15 cellular contexts compared by ENCODE assay signal in genomic region chr11:57432017-57432590, GRCh38. TPM values are rescaled to one million over a fixed set of nuclear protein-coding genes. Genes with fewer than 3 reads are reported as not detected.
DNase-seq lines count a peak whose midpoint lies in the region; ATAC-seq and TF ChIP-seq lines count a peak whose summit lies in the region.
"Had no signal": no experiment of that assay in that cellular context is flagged by ENCODE, and none has a peak within 500 bp of the region (broad histone marks: within the 10 kb centered on the region; RNA-seq: fewer than 3 reads in every experiment).

No MANE protein-coding gene starts in this region.

- H2BK120ac ChIP-seq in H9 (ENCODE audit: low read depth, low read length, poor library complexity, severe bottlenecking): no peak overlapping the region

- WGBS in stomach, 5 donors: 70 to 79% (median 77%) methylated on average over 7 of the region's 7 CpGs
- WGBS in H9 (ENCODE audit: extremely low coverage, insufficient read length, low lambda C conversion rate): no CpG with 5 or more reads among the region's 7 CpGs

- H2AFZ ChIP-seq in H9 (ENCODE audit: low read length): no peak overlapping the region

- H3K79me1 ChIP-seq in H9 (ENCODE audit: insufficient read depth, low read depth, low read length, poor library complexity, severe bottlenecking): no peaks in the 10 kb centered on the region

- H3K9ac ChIP-seq in H9 (ENCODE audit: extremely low read depth, insufficient read length, low read length): no peak overlapping the region

- CTCF ChIA-PET in activated CD4-positive, alpha-beta T cell treated with anti-CD3 and anti-CD28 coated beads, Interleukin-2, amount 10 ng/mL, durations not matched to agents 7 days and 5 days (lab: Charles Lee): interaction anchor here (2.0 kb wide), 1 partner anchor 28 kb away, joined by 5 read pairs; the partner anchor contains the start of gene RTN4RL2

- H3K18ac ChIP-seq in H9 (ENCODE audit: insufficient read length, low read depth, low read length): no peak overlapping the region

- H3K9me3 Mint-ChIP-seq in activated CD4-positive, alpha-beta T cell treated with anti-CD3 and anti-CD28 coated beads, Interleukin-2, amount 10 ng/mL, durations not matched to agents 7 days and 5 days: no peaks in the 10 kb centered on the region
- H3K9me3 Mint-ChIP-seq in activated CD4-positive, alpha-beta T cell treated with anti-CD3 and anti-CD28 coated beads, Interleukin-2, amount 10 ng/mL, durations not matched to agents 24 days and 14 days: no peaks in the 10 kb centered on the region
- no peaks in the 10 kb centered on the region for H3K9me3 Mint-ChIP-seq in H9

- H2BK15ac ChIP-seq in H9 (ENCODE audit: low read depth, low read length): no peak overlapping the region

- H3K4me1 ChIP-seq in stomach (peaks cover 16 to 50% (median 30%) of the 10 kb centered on the region in 4 donors), H9 (ENCODE audit: insufficient read depth, low read length) (peaks cover 2% of the 10 kb centered on the region; the same call in 1 of the 2 replicates)

- no peaks in the 10 kb centered on the region for H3K36me3 ChIP-seq in stomach
- H3K36me3 ChIP-seq: spleen, thoracic aorta had no signal

- H4K5ac ChIP-seq in H9 (ENCODE audit: insufficient read length, low read depth, low read length): no peak overlapping the region

- H3K4me3 ChIP-seq in stomach: no peak overlapping the region
- H3K4me3 ChIP-seq: coronary artery, SK-N-MC, spleen, thoracic aorta had no signal

- ATAC-seq in GM18520 (IDR thresholded peaks at IDR 0.05; ENCODE audit: unreplicated experiment) (no peak), sciatic nerve (no peak)

- H4K20me1 ChIP-seq in H9 (ENCODE audit: control insufficient read depth, insufficient read depth, insufficient read length): no peaks in the 10 kb centered on the region

- POLR2A ChIA-PET in activated CD4-positive, alpha-beta T cell treated with anti-CD3 and anti-CD28 coated beads, Interleukin-2, amount 10 ng/mL, durations not matched to agents 7 days and 5 days (lab: Charles Lee): no interaction called here

- no peak overlapping the region for H4K91ac ChIP-seq in H9 (ENCODE audit: insufficient read length, low read depth, low read length)

- H2AK5ac ChIP-seq in H9 (ENCODE audit: insufficient read length, low read length): no peak overlapping the region

- H3K4me1 Mint-ChIP-seq in activated CD4-positive, alpha-beta T cell treated with anti-CD3 and anti-CD28 coated beads, Interleukin-2, amount 10 ng/mL, durations not matched to agents 7 days and 5 days: peaks cover 10% of the 10 kb centered on the region
- H3K4me1 Mint-ChIP-seq in activated CD4-positive, alpha-beta T cell treated with anti-CD3 and anti-CD28 coated beads, Interleukin-2, amount 10 ng/mL, durations not matched to agents 24 days and 14 days: peaks cover 18% of the 10 kb centered on the region
- H3K4me1 Mint-ChIP-seq in H9: peaks cover 10 to 12% of the 10 kb centered on the region in 2 experiments; a peak in 3 of 4 replicates

- H3K27ac ChIP-seq in stomach: peak overlapping the region in 4 of 5 donors; percentile 4 to 65 (median 34)
- no peak overlapping the region for H3K27ac ChIP-seq in H9 (ENCODE audit: insufficient read length, low read depth, low read length)
- H3K27ac ChIP-seq: coronary artery, SK-N-MC, thoracic aorta had no signal

- TF ChIP-seq CTCF in stomach (IDR thresholded peaks at IDR 0.05): no peak
- TF ChIP-seq CTCF in H9 (conservative IDR thresholded peaks at IDR 0.05): no peak

- intact Hi-C loops in activated CD4-positive, alpha-beta T cell treated with anti-CD3 and anti-CD28 coated beads, Interleukin-2, amount 10 ng/mL, durations not matched to agents 24 days and 14 days (cut with micrococcal nuclease): no loop called here
- intact Hi-C loops in stomach (cut with DNase I; ENCODE audit: low total_unique reads): no loop called here
- intact Hi-C loops in sciatic nerve (cut with DNase I): no loop called here

- no peak for TF ChIP-seq EP300 in stomach (IDR thresholded peaks at IDR 0.05)

- no peak for TF ChIP-seq POLR2A in stomach (IDR thresholded peaks at IDR 0.05)

- H3K14ac ChIP-seq in H9 (ENCODE audit: insufficient read depth, low read length): no peak overlapping the region

- peaks cover 16% of the 10 kb centered on the region for H3K27me3 Mint-ChIP-seq in activated CD4-positive, alpha-beta T cell treated with anti-CD3 and anti-CD28 coated beads, Interleukin-2, amount 10 ng/mL, durations not matched to agents 7 days and 5 days
- peaks cover 19% of the 10 kb centered on the region for H3K27me3 Mint-ChIP-seq in activated CD4-positive, alpha-beta T cell treated with anti-CD3 and anti-CD28 coated beads, Interleukin-2, amount 10 ng/mL, durations not matched to agents 24 days and 14 days
- H3K27me3 Mint-ChIP-seq in H9 (ENCODE audit: low read depth): peaks cover 49% of the 10 kb centered on the region

- no peak overlapping the region for H2BK20ac ChIP-seq in H9 (ENCODE audit: low read depth, low read length, poor library complexity, severe bottlenecking)

- H3K27ac Mint-ChIP-seq in activated CD4-positive, alpha-beta T cell treated with anti-CD3 and anti-CD28 coated beads, Interleukin-2, amount 10 ng/mL, durations not matched to agents 7 days and 5 days: peak overlapping the region; percentile 63
- no peak overlapping the region for H3K27ac Mint-ChIP-seq in activated CD4-positive, alpha-beta T cell treated with anti-CD3 and anti-CD28 coated beads, Interleukin-2, amount 10 ng/mL, durations not matched to agents 24 days and 14 days
- no peak overlapping the region; a peak in 1 of 7 replicates for H3K27ac Mint-ChIP-seq in H9

- no peaks in the 10 kb centered on the region for H3K36me3 Mint-ChIP-seq in activated CD4-positive, alpha-beta T cell treated with anti-CD3 and anti-CD28 coated beads, Interleukin-2, amount 10 ng/mL, durations not matched to agents 7 days and 5 days (ENCODE audit: low read depth)
- H3K36me3 Mint-ChIP-seq in activated CD4-positive, alpha-beta T cell treated with anti-CD3 and anti-CD28 coated beads, Interleukin-2, amount 10 ng/mL, durations not matched to agents 24 days and 14 days (ENCODE audit: low read depth): peaks cover 2% of the 10 kb centered on the region
- H3K36me3 Mint-ChIP-seq in H9 (ENCODE audit: insufficient read depth in 1 of 3, low read depth in 3 of 3): no peaks in the 10 kb centered on the region

- H4K8ac ChIP-seq in H9 (replicated peaks; ENCODE audit: insufficient read length, low read depth, low read length): no peak overlapping the region

- H3T11ph ChIP-seq in H9 (ENCODE audit: low read length): no peak overlapping the region

- DNase-seq in activated CD4-positive, alpha-beta T cell treated with anti-CD3 and anti-CD28 coated beads, Interleukin-2, amount 10 ng/mL, durations not matched to agents 7 days and 5 days: no peak
- no peak for DNase-seq in activated CD4-positive, alpha-beta T cell treated with anti-CD3 and anti-CD28 coated beads, Interleukin-2, amount 10 ng/mL, durations not matched to agents 24 days and 14 days
- DNase-seq in OCI-M1 (lab: John Stamatoyannopoulos, UW): peak; percentile 69
- DNase-seq in foreskin melanocyte: peak; percentile 84
- no peak for DNase-seq in stomach
- no peak for DNase-seq in sciatic nerve (ENCODE audit: low spot score)
- no peak for DNase-seq in H9
- DNase-seq: activated CD4-positive, CD25-positive, alpha-beta regulatory T cell; spleen had no signal

- no peaks in the 10 kb centered on the region for H3K79me2 ChIP-seq in H9 (ENCODE audit: insufficient read depth, low read length)

- no peaks in the 10 kb centered on the region for H3K23me2 ChIP-seq in H9 (ENCODE audit: insufficient read length, low read depth, low read length, poor library complexity, severe bottlenecking)

- no peak overlapping the region for H3K4me2 ChIP-seq in H9 (ENCODE audit: insufficient read depth, insufficient read length, low read length)

- H2BK5ac ChIP-seq in H9 (ENCODE audit: insufficient read length, low read length): no peak overlapping the region

- no peaks in the 10 kb centered on the region for H3K9me3 ChIP-seq in stomach
- H3K9me3 ChIP-seq in H9 (ENCODE audit: control insufficient read depth, low read depth, low read length): no peaks in the 10 kb centered on the region
- H3K9me3 ChIP-seq: spleen, thoracic aorta had no signal

- H3K23ac ChIP-seq in H9 (ENCODE audit: insufficient read length, low read depth, low read length): no peak overlapping the region

- H2BK12ac ChIP-seq in H9 (ENCODE audit: insufficient read length, low read depth, low read length): no peak overlapping the region

- H3K27me3 ChIP-seq in stomach (no peaks in the 10 kb centered on the region), H9 (ENCODE audit: insufficient read depth, low read length) (peaks cover 3% of the 10 kb centered on the region; the same call in 1 of the 2 replicates)
- H3K27me3 ChIP-seq: spleen had no signal

- no peak overlapping the region for H3K4me3 Mint-ChIP-seq in activated CD4-positive, alpha-beta T cell treated with anti-CD3 and anti-CD28 coated beads, Interleukin-2, amount 10 ng/mL, durations not matched to agents 7 days and 5 days
- H3K4me3 Mint-ChIP-seq in activated CD4-positive, alpha-beta T cell treated with anti-CD3 and anti-CD28 coated beads, Interleukin-2, amount 10 ng/mL, durations not matched to agents 24 days and 14 days: no peak overlapping the region
- H3K4me3 Mint-ChIP-seq in H9: no peak overlapping the region

- H3K4ac ChIP-seq in H9 (ENCODE audit: low read depth, low read length): no peak overlapping the region

- no peak overlapping the region for H3K56ac ChIP-seq in H9 (ENCODE audit: insufficient read length, low read depth, low read length)

RNA-seq across cellular contexts. Expression of gene SLC43A3, which starts 5.2 kb away (rescaled TPM):
- 100 to 1,000 TPM in 1 of 2 experiments, 10 to 100 TPM in 1; 98.2 to 104 TPM for total RNA-seq in activated CD4-positive, alpha-beta T cell treated with anti-CD3 and anti-CD28 coated beads, Interleukin-2, amount 10 ng/mL, durations not matched to agents 7 days and 5 days
- total RNA-seq in activated CD4-positive, alpha-beta T cell treated with anti-CD3 and anti-CD28 coated beads, Interleukin-2, amount 10 ng/mL, durations not matched to agents 24 days and 14 days: 255 and 261 TPM in 2 replicates
- 10 to 100 TPM in 3 of 5 donors, 1 to 10 TPM in 2; 1.2 to 81.7 (median 10.5) TPM for total RNA-seq in stomach
- polyA plus RNA-seq in stomach: 10 to 100 TPM; 10.2 to 22.8 (median 15.0) TPM
- total RNA-seq in sciatic nerve: 75.4 TPM
- total RNA-seq in H9 (2021): 21.4 and 21.9 TPM in 2 replicates

RNA-seq across cellular contexts. Expression of gene RTN4RL2, which starts 28.2 kb away (rescaled TPM):
- under 1 TPM in 1 of 2 experiments, not detected in 1; 0.35 TPM for total RNA-seq in activated CD4-positive, alpha-beta T cell treated with anti-CD3 and anti-CD28 coated beads, Interleukin-2, amount 10 ng/mL, durations not matched to agents 7 days and 5 days
- 0.23 and 0.26 TPM in 2 replicates for total RNA-seq in activated CD4-positive, alpha-beta T cell treated with anti-CD3 and anti-CD28 coated beads, Interleukin-2, amount 10 ng/mL, durations not matched to agents 24 days and 14 days
- total RNA-seq in stomach (1 to 10 TPM in 2 of 5 donors, not detected in 3; 3.9 to 8.1 TPM), sciatic nerve (2.5 TPM), H9 (2021) (7.0 and 7.1 TPM in 2 replicates)
- under 1 TPM; 0.75 to 0.78 (median 0.76) TPM for polyA plus RNA-seq in stomach

RNA-seq across cellular contexts. Expression of gene PRG2, which starts 41.7 kb away (rescaled TPM):
- under 1 TPM; 0.17 to 0.40 TPM for total RNA-seq in activated CD4-positive, alpha-beta T cell treated with anti-CD3 and anti-CD28 coated beads, Interleukin-2, amount 10 ng/mL, durations not matched to agents 7 days and 5 days
- 0.35 and 0.38 TPM in 2 replicates for total RNA-seq in activated CD4-positive, alpha-beta T cell treated with anti-CD3 and anti-CD28 coated beads, Interleukin-2, amount 10 ng/mL, durations not matched to agents 24 days and 14 days
- total RNA-seq in stomach: under 1 TPM in 1 of 5 donors, not detected in 4; 0.73 TPM
- under 1 TPM in 1 of 3 donors, not detected in 2; 0.25 TPM for polyA plus RNA-seq in stomach
- total RNA-seq in sciatic nerve: not detected
- 0.31 TPM in 1 of 2 replicates, not detected in the other for total RNA-seq in H9 (2021)
- total RNA-seq: fibroblast of lung had no signal
- polyA plus RNA-seq: fibroblast of lung had no signal

RNA-seq across cellular contexts. Expression of gene PRG3, which starts 51.2 kb away (rescaled TPM):
- total RNA-seq in activated CD4-positive, alpha-beta T cell treated with anti-CD3 and anti-CD28 coated beads, Interleukin-2, amount 10 ng/mL, durations not matched to agents 7 days and 5 days: not detected
- total RNA-seq in activated CD4-positive, alpha-beta T cell treated with anti-CD3 and anti-CD28 coated beads, Interleukin-2, amount 10 ng/mL, durations not matched to agents 24 days and 14 days: not detected in 2 replicates
- total RNA-seq in stomach (not detected), sciatic nerve (not detected), H9 (2021) (not detected in 2 replicates)
- not detected for polyA plus RNA-seq in stomach
- total RNA-seq: fibroblast of lung, lower leg skin, thoracic aorta had no signal
- polyA plus RNA-seq: fibroblast of lung had no signal

Comparison
In these comparisons a context has a peak if more than half of its experiments do, and no peak if none do; other contexts are left out.
1. DNase-seq: peak in OCI-M1 (single experiment) and foreskin melanocyte (single experiment); none in activated CD4-positive, alpha-beta T cell treated with anti-CD3 and anti-CD28 coated beads, Interleukin-2, amount 10 ng/mL, durations not matched to agents 7 days and 5 days (single experiment), activated CD4-positive, alpha-beta T cell treated with anti-CD3 and anti-CD28 coated beads, Interleukin-2, amount 10 ng/mL, durations not matched to agents 24 days and 14 days (single experiment), stomach (single experiment), sciatic nerve (single experiment) and H9 (single experiment).